In the genomic region with DNA sequence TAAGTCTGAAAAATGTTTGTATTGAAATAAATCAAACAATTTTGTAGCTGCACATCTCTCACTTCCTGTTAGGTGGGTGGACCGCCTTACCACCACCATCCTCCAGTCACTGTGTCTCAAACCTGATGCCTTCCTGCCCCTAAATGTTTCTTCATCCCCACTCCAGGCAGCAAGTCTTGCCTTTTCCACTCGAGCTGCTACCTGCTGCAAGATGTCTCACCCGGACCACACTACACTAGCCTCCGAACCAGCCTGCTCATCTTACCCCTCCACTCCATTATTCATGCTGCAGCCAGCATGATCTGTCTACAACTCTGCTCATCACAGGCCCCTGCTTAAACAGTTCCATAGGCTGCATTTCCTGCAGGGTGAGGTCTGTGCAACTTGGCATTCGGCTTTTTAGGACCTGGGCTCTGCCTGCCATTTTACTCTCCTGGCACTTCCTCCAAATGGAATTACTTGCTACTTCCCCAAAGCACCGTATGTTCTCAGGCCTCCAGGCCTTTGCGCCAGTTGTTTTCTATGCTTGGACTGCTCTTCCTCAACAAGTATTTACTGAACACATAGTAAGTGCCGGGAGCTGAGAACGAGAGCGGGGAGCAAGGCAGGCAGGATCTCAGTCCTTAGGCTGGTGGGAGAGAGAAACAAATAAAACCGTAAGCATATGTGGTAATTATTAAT, we compare ENCODE assay signal across 9 cellular contexts. TPM values are rescaled to one million over a fixed set of nuclear protein-coding genes. Genes with fewer than 3 reads are reported as not detected.
DNase-seq lines count a peak whose midpoint lies in the region; ATAC-seq and TF ChIP-seq lines count a peak whose summit lies in the region.
"Had no signal": no experiment of that assay in that cellular context is flagged by ENCODE, and none has a peak within 500 bp of the region (broad histone marks: within the 10 kb centered on the region; RNA-seq: fewer than 3 reads in every experiment).

No MANE protein-coding gene starts in this region.

- H3K4me1 ChIP-seq in left lung = peaks cover 31 to 60% of the 10 kb centered on the region in 2 donors
- peaks cover 30 to 48% of the 10 kb centered on the region in 2 donors for H3K4me1 ChIP-seq in thoracic aorta (ENCODE audit: control insufficient read depth in 1 of 2, low read depth in 2 of 2)

- H3K4me3 Mint-ChIP-seq in activated CD8-positive, alpha-beta memory T cell treated with anti-CD3 and anti-CD28 coated beads, Interleukin-2, amount 10 ng/mL, durations not matched to agents 7 days and 5 days = peak overlapping the region; percentile 55
- H3K4me3 Mint-ChIP-seq in activated naive CD8-positive, alpha-beta T cell = peak overlapping the region; percentile 51

- no peaks in the 10 kb centered on the region for H3K9me3 ChIP-seq in left lung
- no peaks in the 10 kb centered on the region for H3K9me3 ChIP-seq in thoracic aorta

- H3K27me3 ChIP-seq in left lung = no peaks in the 10 kb centered on the region
- H3K27me3 ChIP-seq in thoracic aorta (replicated peaks; ENCODE audit: insufficient read depth) = no peaks in the 10 kb centered on the region

- H3K9me3 Mint-ChIP-seq in activated CD8-positive, alpha-beta memory T cell treated with anti-CD3 and anti-CD28 coated beads, Interleukin-2, amount 10 ng/mL, durations not matched to agents 7 days and 5 days (ENCODE audit: low read depth) = no peaks in the 10 kb centered on the region
- H3K9me3 Mint-ChIP-seq in activated naive CD8-positive, alpha-beta T cell (ENCODE audit: low read depth) = no peaks in the 10 kb centered on the region

- TF ChIP-seq CTCF in left lung (IDR thresholded peaks at IDR 0.05) (no peak), thoracic aorta (IDR thresholded peaks at IDR 0.05) (no peak)

- intact Hi-C loops in left lung (cut with DNase I) = no loop called here

- peak overlapping the region; percentile 80 to 94 for H3K27ac ChIP-seq in left lung
- H3K27ac ChIP-seq in thoracic aorta = peak overlapping the region; percentile 82 to 97

- DNase-seq in activated CD8-positive, alpha-beta memory T cell treated with anti-CD3 and anti-CD28 coated beads, Interleukin-2, amount 10 ng/mL, durations not matched to agents 7 days and 5 days = no peak
- DNase-seq in activated CD8-positive, alpha-beta memory T cell treated with anti-CD3 and anti-CD28 coated beads, Interleukin-2, amount 50 U/mL, for 48 hours = no peak
- no peak for DNase-seq in left lung
- no peak for DNase-seq in thoracic aorta (ENCODE audit: low spot score)
- no peak for DNase-seq in activated gamma-delta T cell treated with Interleukin-2 at 50 U/mL for 16 hours
- no peak for DNase-seq in NCI-H1105 treated with DMSO at 0.1 percent for 48 hours (lab: John Stamatoyannopoulos, UW)
- DNase-seq in NCI-H187 (lab: John Stamatoyannopoulos, UW) = no peak

- H3K27me3 Mint-ChIP-seq in activated CD8-positive, alpha-beta memory T cell treated with anti-CD3 and anti-CD28 coated beads, Interleukin-2, amount 10 ng/mL, durations not matched to agents 7 days and 5 days = no peaks in the 10 kb centered on the region
- H3K27me3 Mint-ChIP-seq in activated naive CD8-positive, alpha-beta T cell = no peaks in the 10 kb centered on the region

- H3K36me3 Mint-ChIP-seq in activated CD8-positive, alpha-beta memory T cell treated with anti-CD3 and anti-CD28 coated beads, Interleukin-2, amount 10 ng/mL, durations not matched to agents 7 days and 5 days = peaks cover 8% of the 10 kb centered on the region
- H3K36me3 Mint-ChIP-seq in activated naive CD8-positive, alpha-beta T cell = peaks cover 12% of the 10 kb centered on the region

- H3K27ac Mint-ChIP-seq in activated CD8-positive, alpha-beta memory T cell treated with anti-CD3 and anti-CD28 coated beads, Interleukin-2, amount 10 ng/mL, durations not matched to agents 7 days and 5 days = peak overlapping the region; percentile 84
- H3K27ac Mint-ChIP-seq in activated naive CD8-positive, alpha-beta T cell = peak overlapping the region; percentile 82

- H3K4me1 Mint-ChIP-seq in activated CD8-positive, alpha-beta memory T cell treated with anti-CD3 and anti-CD28 coated beads, Interleukin-2, amount 10 ng/mL, durations not matched to agents 7 days and 5 days = peaks cover 32% of the 10 kb centered on the region
- peaks cover 39% of the 10 kb centered on the region for H3K4me1 Mint-ChIP-seq in activated naive CD8-positive, alpha-beta T cell (ENCODE audit: low read depth)

- H3K4me3 ChIP-seq in left lung (peak overlapping the region in 1 of 2 donors; percentile 44), thoracic aorta (peak overlapping the region; percentile 67)

- CTCF ChIA-PET in activated CD8-positive, alpha-beta memory T cell treated with anti-CD3 and anti-CD28 coated beads, Interleukin-2, amount 10 ng/mL, durations not matched to agents 7 days and 5 days (lab: Charles Lee) = interaction anchor here (1.1 to 8.3 kb wide), 5 partner anchors 8 to 106 kb away, joined by 3 to 87 read pairs (median 4); a partner anchor contains a TSS

- ATAC-seq in activated CD8-positive, alpha-beta memory T cell treated with anti-CD3 and anti-CD28 coated beads, Interleukin-2, amount 10 ng/mL, durations not matched to agents 7 days and 5 days = no peak
- ATAC-seq in left lung = peak; percentile 9
- ATAC-seq in thoracic aorta (ENCODE audit: insufficient number of reproducible peaks, low FRiP score, low read depth) = no peak

- peaks cover 0 to 22% of the 10 kb centered on the region in 2 donors for H3K36me3 ChIP-seq in left lung
- H3K36me3 ChIP-seq in thoracic aorta = peaks cover 7% of the 10 kb centered on the region

RNA-seq across cellular contexts. Expression of a gene that starts 5.2 kb away (rescaled TPM):
- 100 to 1,000 TPM in 1 of 2 experiments, 10 to 100 TPM in 1; 70.1 to 104 TPM for total RNA-seq in activated CD8-positive, alpha-beta memory T cell treated with anti-CD3 and anti-CD28 coated beads, Interleukin-2, amount 10 ng/mL, durations not matched to agents 7 days and 5 days
- total RNA-seq in left lung (10 to 100 TPM; 37.1 to 47.1 TPM), thoracic aorta (10 to 100 TPM; 31.8 to 61.3 TPM)

RNA-seq across cellular contexts. Expression of a gene that starts 10.3 kb away (rescaled TPM):
- 10 to 100 TPM; 13.5 to 14.5 TPM for total RNA-seq in activated CD8-positive, alpha-beta memory T cell treated with anti-CD3 and anti-CD28 coated beads, Interleukin-2, amount 10 ng/mL, durations not matched to agents 7 days and 5 days
- total RNA-seq in left lung = 10 to 100 TPM; 17.2 to 34.4 TPM
- total RNA-seq in thoracic aorta = 10 to 100 TPM; 57.0 to 90.7 TPM

RNA-seq across cellular contexts. Expression of a gene that starts 17.5 kb away (rescaled TPM):
- 10 to 100 TPM; 32.4 to 49.6 TPM for total RNA-seq in activated CD8-positive, alpha-beta memory T cell treated with anti-CD3 and anti-CD28 coated beads, Interleukin-2, amount 10 ng/mL, durations not matched to agents 7 days and 5 days
- total RNA-seq in left lung (10 to 100 TPM; 24.5 to 33.3 TPM), thoracic aorta (10 to 100 TPM; 14.6 to 76.9 TPM)

RNA-seq across cellular contexts. Expression of a gene that starts 48.2 kb away (rescaled TPM):
- total RNA-seq in activated CD8-positive, alpha-beta memory T cell treated with anti-CD3 and anti-CD28 coated beads, Interleukin-2, amount 10 ng/mL, durations not matched to agents 7 days and 5 days = 10 to 100 TPM; 37.6 to 39.9 TPM
- total RNA-seq in left lung (10 to 100 TPM; 27.4 to 33.1 TPM), thoracic aorta (10 to 100 TPM; 44.2 to 44.5 TPM)

RNA-seq across cellular contexts. Expression of a gene that starts 51.6 kb away (rescaled TPM):
- total RNA-seq in activated CD8-positive, alpha-beta memory T cell treated with anti-CD3 and anti-CD28 coated beads, Interleukin-2, amount 10 ng/mL, durations not matched to agents 7 days and 5 days = under 1 TPM in 1 of 2 experiments, not detected in 1; 0.09 TPM
- total RNA-seq in left lung (not detected), thoracic aorta (not detected)
- total RNA-seq: HT1080 had no signal
